Comparison of ENCODE assay signal across 1 cellular context in the genomic region with DNA sequence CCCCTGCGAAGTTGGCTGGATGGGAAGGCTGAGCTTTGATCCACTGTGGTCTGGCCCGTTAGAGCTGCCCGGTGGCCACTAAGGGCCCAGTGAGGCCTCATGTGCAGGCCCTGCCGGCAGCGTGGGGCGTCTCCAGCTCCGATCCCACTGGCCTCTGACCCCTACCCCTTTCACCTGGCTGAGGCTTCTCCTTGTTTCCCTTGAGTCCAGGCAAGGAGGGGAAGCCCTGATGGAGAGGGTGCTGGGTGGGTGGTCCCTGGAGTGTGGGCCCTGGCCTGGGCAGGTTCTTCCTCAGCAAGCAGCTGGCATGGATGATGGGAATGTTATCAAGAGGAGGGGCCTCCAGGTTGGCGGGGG.
TF ChIP-seq lines count a peak whose summit lies in the region.

No MANE protein-coding gene starts in this region.

TF ChIP-seq in SK-N-SH, 30 proteins besides CTCF, POLR2A, EP300 and RAD21 (continued from another document):
- TF ChIP-seq EZH2phosphoT487 (IDR thresholded peaks at IDR 0.05; ENCODE audit: borderline replicate concordance, low read depth) (no peak), MEF2A (IDR thresholded peaks at IDR 0.05; ENCODE audit: borderline replicate concordance, low read depth) (no peak), SMC3 (IDR thresholded peaks at IDR 0.05; ENCODE audit: low read depth, low read length) (no peak), JUND (IDR thresholded peaks at IDR 0.05) (no peak)
